In genomic region chr6:89148016-89148750, GRCh38 we compare ENCODE assay signal across 10 cellular contexts. TPM values are rescaled to one million over a fixed set of nuclear protein-coding genes. Genes with fewer than 3 reads are reported as not detected.
DNase-seq lines count a peak whose midpoint lies in the region; ATAC-seq and TF ChIP-seq lines count a peak whose summit lies in the region.
"Had no signal": no experiment of that assay in that cellular context is flagged by ENCODE, and none has a peak within 500 bp of the region (broad histone marks: within the 10 kb centered on the region; RNA-seq: fewer than 3 reads in every experiment).

No MANE protein-coding gene starts in this region.

- H3K9ac ChIP-seq in MM.1S (ENCODE audit: low read length): no peak overlapping the region

- H3K27me3 ChIP-seq in CD8-positive, alpha-beta T cell (ENCODE audit: insufficient read depth, low read length): no peaks in the 10 kb centered on the region
- no peaks in the 10 kb centered on the region for H3K27me3 ChIP-seq in MM.1S (replicated peaks; ENCODE audit: insufficient read depth, low read length)
- H3K27me3 ChIP-seq in gastrocnemius medialis: no peaks in the 10 kb centered on the region
- H3K27me3 ChIP-seq: neutrophil had no signal

- H3K4me2 ChIP-seq in MM.1S (ENCODE audit: low read depth, low read length): peak overlapping the region; percentile 33; the same call in 1 of the 2 replicates

- intact Hi-C loops in CD8-positive, alpha-beta T cell (cut with DNase I, micrococcal nuclease): loop anchor here (10.0 kb wide), 2 partner anchors 207 to 677 kb away; partner anchors contain the start of genes CASP8AP2 (in 1 of the 2) and UBE2J1 (in 1 of the 2)
- intact Hi-C loops in gastrocnemius medialis (cut with DNase I; ENCODE audit: low total_unique reads): loop anchor here (10.0 kb wide), 1 partner anchor 207 kb away; the partner anchor contains the start of gene UBE2J1

- peaks cover 19% of the 10 kb centered on the region for H3K4me1 ChIP-seq in CD8-positive, alpha-beta T cell (ENCODE audit: insufficient read depth, low read length)
- H3K4me1 ChIP-seq in MM.1S (ENCODE audit: low read length): peaks cover 22% of the 10 kb centered on the region
- peaks cover 21 to 23% of the 10 kb centered on the region in 2 donors for H3K4me1 ChIP-seq in gastrocnemius medialis

- no peaks in the 10 kb centered on the region for H3K9me2 ChIP-seq in MM.1S (replicated peaks; ENCODE audit: insufficient read depth, low read length)

- no peak overlapping the region for H3K27ac Mint-ChIP-seq in CD8-positive, alpha-beta T cell
- H3K27ac Mint-ChIP-seq in activated naive CD8-positive, alpha-beta T cell treated with anti-CD3 and anti-CD28 coated beads, Interleukin-2, amount 10 ng/mL, durations not matched to agents 7 days and 5 days: no peak overlapping the region

- H3K4me3 ChIP-seq in CD8-positive, alpha-beta T cell (ENCODE audit: low read depth, low read length): no peak overlapping the region
- H3K4me3 ChIP-seq in MM.1S (ENCODE audit: low read length) (no peak overlapping the region), gastrocnemius medialis (peak overlapping the region in 3 of 4 donors; percentile 74 to 90 (median 78))

- H3K36me3 Mint-ChIP-seq in CD8-positive, alpha-beta T cell: peaks cover 29% of the 10 kb centered on the region
- peaks cover 21% of the 10 kb centered on the region for H3K36me3 Mint-ChIP-seq in activated naive CD8-positive, alpha-beta T cell treated with anti-CD3 and anti-CD28 coated beads, Interleukin-2, amount 10 ng/mL, durations not matched to agents 7 days and 5 days

- H2AFZ ChIP-seq in MM.1S (ENCODE audit: low read length): no peak overlapping the region

- H4K20me1 ChIP-seq in MM.1S (ENCODE audit: insufficient read depth, low read length): no peaks in the 10 kb centered on the region

- H3K27me3 Mint-ChIP-seq in CD8-positive, alpha-beta T cell (ENCODE audit: low read depth): no peaks in the 10 kb centered on the region
- peaks cover 2% of the 10 kb centered on the region for H3K27me3 Mint-ChIP-seq in activated naive CD8-positive, alpha-beta T cell treated with anti-CD3 and anti-CD28 coated beads, Interleukin-2, amount 10 ng/mL, durations not matched to agents 7 days and 5 days
- H3K27me3 Mint-ChIP-seq: activated B cell treated with CpG ODN at 0.5 μM for 24 hours had no signal

- in situ Hi-C loops in gastrocnemius medialis (cut with MboI; ENCODE audit: low sequenced_read_pairs in 4 of 4): no loop called here

- H3K9me3 ChIP-seq in CD8-positive, alpha-beta T cell (ENCODE audit: low read length): no peaks in the 10 kb centered on the region
- H3K9me3 ChIP-seq in MM.1S (replicated peaks; ENCODE audit: insufficient read depth, low read length): no peaks in the 10 kb centered on the region
- H3K9me3 ChIP-seq in gastrocnemius medialis: no peaks in the 10 kb centered on the region
- H3K9me3 ChIP-seq: neutrophil had no signal

- no peak overlapping the region for H3K27ac ChIP-seq in CD8-positive, alpha-beta T cell (ENCODE audit: low read depth, low read length)
- no peak overlapping the region for H3K27ac ChIP-seq in MM.1S (ENCODE audit: low read length)
- peak overlapping the region; percentile 94 to 99 (median 98) for H3K27ac ChIP-seq in gastrocnemius medialis

- no peak for DNase-seq in CD8-positive, alpha-beta T cell
- no peak for DNase-seq in MM.1S
- DNase-seq in activated naive CD8-positive, alpha-beta T cell treated with anti-CD3 and anti-CD28 coated beads, Interleukin-2, amount 10 ng/mL, durations not matched to agents 7 days and 5 days: no peak
- no peak for DNase-seq in gastrocnemius medialis
- no peak for DNase-seq in A172 (ENCODE audit: low spot score)
- DNase-seq in NCI-H2107 (lab: John Stamatoyannopoulos, UW): no peak
- DNase-seq in NCI-H2029 (lab: John Stamatoyannopoulos, UW): no peak
- DNase-seq in RPMI8226: no peak
- DNase-seq: activated B cell treated with CpG ODN at 0.5 μM for 24 hours had no signal

- POLR2A ChIA-PET in CD8-positive, alpha-beta T cell (lab: Charles Lee): interaction anchor here (1.1 to 7.0 kb wide), 3 partner anchors 8 to 205 kb away, joined by 3 to 96 read pairs (median 21); partner anchors contain the start of genes PNRC1 and UBE2J1
- POLR2A ChIA-PET in activated naive CD8-positive, alpha-beta T cell treated with anti-CD3 and anti-CD28 coated beads, Interleukin-2, amount 10 ng/mL, durations not matched to agents 7 days and 5 days (lab: Charles Lee): interaction anchor here (0.5 to 5.0 kb wide), 4 partner anchors 67 to 195 kb away, joined by 3 to 103 read pairs (median 6); partner anchors contain the start of gene PNRC1

- no peak for ATAC-seq in CD8-positive, alpha-beta T cell
- ATAC-seq in activated naive CD8-positive, alpha-beta T cell treated with anti-CD3 and anti-CD28 coated beads, Interleukin-2, amount 10 ng/mL, durations not matched to agents 7 days and 5 days (ENCODE audit: low read depth): no peak
- ATAC-seq in gastrocnemius medialis: no peak

- peaks cover 38% of the 10 kb centered on the region for H3K4me1 Mint-ChIP-seq in CD8-positive, alpha-beta T cell (ENCODE audit: low read depth)
- H3K4me1 Mint-ChIP-seq in activated naive CD8-positive, alpha-beta T cell treated with anti-CD3 and anti-CD28 coated beads, Interleukin-2, amount 10 ng/mL, durations not matched to agents 7 days and 5 days: peaks cover 38% of the 10 kb centered on the region

- H3K4me3 Mint-ChIP-seq in CD8-positive, alpha-beta T cell: peak overlapping the region; percentile 22
- H3K4me3 Mint-ChIP-seq in activated naive CD8-positive, alpha-beta T cell treated with anti-CD3 and anti-CD28 coated beads, Interleukin-2, amount 10 ng/mL, durations not matched to agents 7 days and 5 days: peak overlapping the region; percentile 55

- no peaks in the 10 kb centered on the region for H3K9me3 Mint-ChIP-seq in CD8-positive, alpha-beta T cell
- H3K9me3 Mint-ChIP-seq in activated naive CD8-positive, alpha-beta T cell treated with anti-CD3 and anti-CD28 coated beads, Interleukin-2, amount 10 ng/mL, durations not matched to agents 7 days and 5 days: no peaks in the 10 kb centered on the region
- H3K9me3 Mint-ChIP-seq: activated B cell treated with CpG ODN at 0.5 μM for 24 hours had no signal

- H3K79me2 ChIP-seq in MM.1S (ENCODE audit: low read length): peaks cover 79% of the 10 kb centered on the region

- TF ChIP-seq POLR2A in gastrocnemius medialis (IDR thresholded peaks at IDR 0.05): no peak

- peaks cover 3% of the 10 kb centered on the region for H3K36me3 ChIP-seq in CD8-positive, alpha-beta T cell (ENCODE audit: insufficient read depth, low read length)
- H3K36me3 ChIP-seq in MM.1S (replicated peaks; ENCODE audit: insufficient read depth, low read length) (peaks cover 5% of the 10 kb centered on the region; the same call in 1 of the 2 replicates), gastrocnemius medialis (peaks cover 0 to 19% of the 10 kb centered on the region in 2 donors)
- H3K36me3 ChIP-seq: neutrophil had no signal

- no peak for TF ChIP-seq CTCF in CD8-positive, alpha-beta T cell (IDR thresholded peaks at IDR 0.05)
- TF ChIP-seq CTCF in MM.1S (IDR thresholded peaks at IDR 0.05; ENCODE audit: low read length) (no peak), gastrocnemius medialis (IDR thresholded peaks at IDR 0.05 in 4 of 5, conservative IDR thresholded peaks at IDR 0.05 in 1 of 5) (no peak)

- CTCF ChIA-PET in CD8-positive, alpha-beta T cell (lab: Charles Lee): no interaction called here

- H3F3A ChIP-seq in MM.1S (ENCODE audit: insufficient read depth, low read length): peaks cover 19% of the 10 kb centered on the region; the same call in 1 of the 2 replicates

RNA-seq across cellular contexts. Expression of gene PM20D2, which starts 2.3 kb away (rescaled TPM):
- 1 to 10 TPM; 5.5 to 6.2 TPM for total RNA-seq in CD8-positive, alpha-beta T cell
- 10 to 100 TPM; 18.9 to 20.6 TPM for total RNA-seq in activated naive CD8-positive, alpha-beta T cell treated with anti-CD3 and anti-CD28 coated beads, Interleukin-2, amount 10 ng/mL, durations not matched to agents 7 days and 5 days
- 10 to 100 TPM; 18.1 to 54.6 (median 26.3) TPM for total RNA-seq in gastrocnemius medialis
- total RNA-seq in A172 (2014; rRNA removed; shearing (Covaris generic)): 29.8 and 30.6 TPM in 2 replicates

RNA-seq across cellular contexts. Expression of gene SRSF12, which starts 30.3 kb away (rescaled TPM):
- not detected for total RNA-seq in CD8-positive, alpha-beta T cell
- total RNA-seq in activated naive CD8-positive, alpha-beta T cell treated with anti-CD3 and anti-CD28 coated beads, Interleukin-2, amount 10 ng/mL, durations not matched to agents 7 days and 5 days: not detected
- total RNA-seq in gastrocnemius medialis: under 1 TPM in 2 of 4 donors, not detected in 2; 0.31 to 0.33 TPM
- 0.10 and 0.34 TPM in 2 replicates for total RNA-seq in A172 (2014; rRNA removed; shearing (Covaris generic))
- total RNA-seq: activated B cell treated with CpG ODN at 0.5 μM for 24 hours had no signal

Comparison
In these comparisons a context has a peak if more than half of its experiments do, and no peak if none do; other contexts are left out.
1. H3K27ac ChIP-seq: peak in gastrocnemius medialis (4 of 4); none in CD8-positive, alpha-beta T cell (single experiment) and MM.1S (single experiment).
2. H3K4me3 ChIP-seq: peak in gastrocnemius medialis (3 of 4); none in CD8-positive, alpha-beta T cell (single experiment) and MM.1S (single experiment).